Comparison of ENCODE assay signal across 8 cellular contexts in the genomic region with DNA sequence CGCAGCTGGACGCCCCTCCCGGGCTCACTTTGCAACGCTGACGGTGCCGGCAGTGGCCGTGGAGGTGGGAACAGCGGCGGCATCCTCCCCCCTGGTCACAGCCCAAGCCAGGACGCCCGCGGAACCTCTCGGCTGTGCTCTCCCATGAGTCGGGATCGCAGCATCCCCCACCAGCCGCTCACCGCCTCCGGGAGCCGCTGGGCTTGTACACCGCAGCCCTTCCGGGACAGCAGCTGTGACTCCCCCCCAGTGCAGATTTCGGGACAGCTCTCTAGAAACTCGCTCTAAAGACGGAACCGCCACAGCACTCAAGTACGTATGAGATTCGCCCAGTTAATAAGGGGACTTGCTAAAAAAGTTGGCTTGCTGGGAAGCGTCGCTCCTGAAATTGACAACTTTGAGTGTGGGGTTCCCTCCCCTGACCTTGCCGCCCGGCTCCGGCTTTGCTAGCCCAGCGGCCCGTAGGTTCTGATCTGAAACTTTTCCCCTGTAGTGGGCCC. TPM values are rescaled to one million over a fixed set of nuclear protein-coding genes. Genes with fewer than 3 reads are reported as not detected.
DNase-seq lines count a peak whose midpoint lies in the region; ATAC-seq and TF ChIP-seq lines count a peak whose summit lies in the region.

No MANE protein-coding gene starts in this region.

- peaks cover 3% of the 10 kb centered on the region; the same call in 1 of the 2 replicates for H3K4me1 ChIP-seq in HEK293 (ENCODE audit: control insufficient read depth, insufficient read depth, low read length)

- no peaks in the 10 kb centered on the region for H3K36me3 Mint-ChIP-seq in activated naive CD8-positive, alpha-beta T cell treated with anti-CD3 and anti-CD28 coated beads, Interleukin-2, amount 10 ng/mL, durations not matched to agents 7 days and 5 days
- H3K36me3 Mint-ChIP-seq in stimulated activated naive B cell treated with anti-CD40 and anti-IgM and Interleukin-4, amounts not matched to agents 10 μg/mL and 1 μg/mL and 100 μg/mL, for 72 hours: peaks cover 58 to 62% of the 10 kb centered on the region in 2 donors

- TF ChIP-seq CTCF in HEK293 (tag by site-specific recombination; IDR thresholded peaks at IDR 0.05): no peak

- peak overlapping the region; percentile 92 for H3K27ac Mint-ChIP-seq in activated naive CD8-positive, alpha-beta T cell treated with anti-CD3 and anti-CD28 coated beads, Interleukin-2, amount 10 ng/mL, durations not matched to agents 7 days and 5 days
- H3K27ac Mint-ChIP-seq in stimulated activated naive B cell treated with anti-CD40 and anti-IgM and Interleukin-4, amounts not matched to agents 10 μg/mL and 1 μg/mL and 100 μg/mL, for 72 hours: peak overlapping the region; percentile 100

- CTCF ChIA-PET in HEK293 (lab: Yijun Ruan, JAX): interaction anchor here (0.6 to 1.4 kb wide), 3 partner anchors 15 to 585 kb away, joined by 3 to 5 read pairs (median 4); no protein-coding TSS in a partner anchor

- peak overlapping the region; percentile 94 for H3K4me3 Mint-ChIP-seq in activated naive CD8-positive, alpha-beta T cell treated with anti-CD3 and anti-CD28 coated beads, Interleukin-2, amount 10 ng/mL, durations not matched to agents 7 days and 5 days
- H3K4me3 Mint-ChIP-seq in stimulated activated naive B cell treated with anti-CD40 and anti-IgM and Interleukin-4, amounts not matched to agents 10 μg/mL and 1 μg/mL and 100 μg/mL, for 72 hours: peak overlapping the region; percentile 78 to 99

- H3K4me3 ChIP-seq in HEK293 (ENCODE audit: low read depth, low read length): peak overlapping the region; percentile 83
- H3K4me3 ChIP-seq in iPS-18c (ENCODE audit: insufficient read depth, low read depth, low read length): peak overlapping the region; percentile 73

- H3K9me3 ChIP-seq in HEK293 (ENCODE audit: control insufficient read depth, insufficient read depth, low read depth, low read length) (no peaks in the 10 kb centered on the region), iPS-18c (ENCODE audit: control insufficient read depth, insufficient read depth, low read length) (no peaks in the 10 kb centered on the region)

- peaks cover 63% of the 10 kb centered on the region for H3K4me1 Mint-ChIP-seq in activated naive CD8-positive, alpha-beta T cell treated with anti-CD3 and anti-CD28 coated beads, Interleukin-2, amount 10 ng/mL, durations not matched to agents 7 days and 5 days
- peaks cover 40 to 70% of the 10 kb centered on the region in 2 donors for H3K4me1 Mint-ChIP-seq in stimulated activated naive B cell treated with anti-CD40 and anti-IgM and Interleukin-4, amounts not matched to agents 10 μg/mL and 1 μg/mL and 100 μg/mL, for 72 hours

- DNase-seq in AG20443 (ENCODE audit: low spot score) (peak; percentile 53), T-helper 9 cell (no peak), NCI-H1417 treated with DMSO at 0.1 percent for 48 hours (lab: John Stamatoyannopoulos, UW) (no peak), mucosa of gallbladder (ENCODE audit: low spot score) (no peak)
- DNase-seq in activated naive CD8-positive, alpha-beta T cell treated with anti-CD3 and anti-CD28 coated beads, Interleukin-2, amount 10 ng/mL, durations not matched to agents 7 days and 5 days: peak; percentile 71
- DNase-seq in stimulated activated naive B cell treated with anti-CD40 and anti-IgM and Interleukin-4, amounts not matched to agents 10 μg/mL and 1 μg/mL and 100 μg/mL, for 72 hours: no peak

- POLR2A ChIA-PET in HEK293 (lab: Yijun Ruan, JAX): interaction anchor here (0.6 to 1.8 kb wide), 6 partner anchors 15 to 598 kb away, joined by 3 to 9 read pairs (median 4); partner anchors contain the start of gene STX17
- POLR2A ChIA-PET in activated naive CD8-positive, alpha-beta T cell treated with anti-CD3 and anti-CD28 coated beads, Interleukin-2, amount 10 ng/mL, durations not matched to agents 7 days and 5 days (lab: Charles Lee): interaction anchor here (0.6 to 1.7 kb wide), 3 partner anchors 23 to 888 kb away, joined by 3 to 4 read pairs (median 4); partner anchors contain the start of genes ALG2 and SEC61B

- no peak for ATAC-seq in activated naive CD8-positive, alpha-beta T cell treated with anti-CD3 and anti-CD28 coated beads, Interleukin-2, amount 10 ng/mL, durations not matched to agents 7 days and 5 days (ENCODE audit: low read depth)
- no peak for ATAC-seq in stimulated activated naive B cell treated with anti-CD40 and anti-IgM and Interleukin-4, amounts not matched to agents 10 μg/mL and 1 μg/mL and 100 μg/mL, for 72 hours (replicated peaks)

- no peaks in the 10 kb centered on the region for H3K9me3 Mint-ChIP-seq in activated naive CD8-positive, alpha-beta T cell treated with anti-CD3 and anti-CD28 coated beads, Interleukin-2, amount 10 ng/mL, durations not matched to agents 7 days and 5 days
- no peaks in the 10 kb centered on the region for H3K9me3 Mint-ChIP-seq in stimulated activated naive B cell treated with anti-CD40 and anti-IgM and Interleukin-4, amounts not matched to agents 10 μg/mL and 1 μg/mL and 100 μg/mL, for 72 hours

- H3K36me3 ChIP-seq in HEK293 (ENCODE audit: control insufficient read depth in 2 of 2, insufficient read depth in 1 of 2, low read length in 2 of 2): no peaks in the 10 kb centered on the region

- H3K27me3 Mint-ChIP-seq in activated naive CD8-positive, alpha-beta T cell treated with anti-CD3 and anti-CD28 coated beads, Interleukin-2, amount 10 ng/mL, durations not matched to agents 7 days and 5 days: peaks cover 13% of the 10 kb centered on the region
- peaks cover 0 to 3% of the 10 kb centered on the region in 2 donors for H3K27me3 Mint-ChIP-seq in stimulated activated naive B cell treated with anti-CD40 and anti-IgM and Interleukin-4, amounts not matched to agents 10 μg/mL and 1 μg/mL and 100 μg/mL, for 72 hours

- H3K27ac ChIP-seq in HEK293 (ENCODE audit: extremely low read depth, low read depth, low read length): peak overlapping the region; percentile 41; the same call in 1 of the 2 replicates

TF ChIP-seq in HEK293, 187 proteins besides CTCF, POLR2A, EP300 and RAD21 (continues in another document):
- peak; percentile 93 for TF ChIP-seq ZNF600 (tag by site-specific recombination; IDR thresholded peaks at IDR 0.05)
- no peak for TF ChIP-seq BCL11A (tag by site-specific recombination; IDR thresholded peaks at IDR 0.05; ENCODE audit: low read depth)
- 0 out of 2 replicates have a peak, but pooled peaks have one; percentile 24 for TF ChIP-seq GLIS1 (tag by site-specific recombination; IDR thresholded peaks at IDR 0.05)
- TF ChIP-seq GLIS2 (tag by site-specific recombination; IDR thresholded peaks at IDR 0.05): peak; percentile 73; the same call in 1 of the 2 replicates
- TF ChIP-seq ZNF501 (tag by site-specific recombination; IDR thresholded peaks at IDR 0.05): 0 out of 2 replicates have a peak, but pooled peaks have one; percentile 10
- no peak for TF ChIP-seq BCL6B (tag by site-specific recombination; IDR thresholded peaks at IDR 0.05)
- peak; percentile 100 for TF ChIP-seq ZNF341 (tag by site-specific recombination; IDR thresholded peaks at IDR 0.05; ENCODE audit: low read depth)
- peak; percentile 82; the same call in 1 of the 2 replicates for TF ChIP-seq ZNF18 (tag by site-specific recombination; IDR thresholded peaks at IDR 0.05)
- TF ChIP-seq ZBTB48 (tag by site-specific recombination; IDR thresholded peaks at IDR 0.05): 0 out of 2 replicates have a peak, but pooled peaks have one; percentile 2
- no peak for TF ChIP-seq YY1 (tag by site-specific recombination; IDR thresholded peaks at IDR 0.05)
- TF ChIP-seq ZBTB17 (tag by site-specific recombination; IDR thresholded peaks at IDR 0.05): peak; percentile 61
- TF ChIP-seq ZBTB20 (tag by site-specific recombination; IDR thresholded peaks at IDR 0.05): peak; percentile 22; the same call in 1 of the 2 replicates

RNA-seq across cellular contexts. Expression of gene NR4A3, which starts 0.5 kb away (rescaled TPM):
- total RNA-seq in activated naive CD8-positive, alpha-beta T cell treated with anti-CD3 and anti-CD28 coated beads, Interleukin-2, amount 10 ng/mL, durations not matched to agents 7 days and 5 days: 1 to 10 TPM; 1.2 TPM
- total RNA-seq in mucosa of gallbladder: 7.5 TPM

Comparison
In these comparisons a context has a peak if more than half of its experiments do, and no peak if none do; other contexts are left out.
1. DNase-seq: peak in AG20443 (single experiment) and activated naive CD8-positive, alpha-beta T cell treated with anti-CD3 and anti-CD28 coated beads, Interleukin-2, amount 10 ng/mL, durations not matched to agents 7 days and 5 days (single experiment); none in stimulated activated naive B cell treated with anti-CD40 and anti-IgM and Interleukin-4, amounts not matched to agents 10 μg/mL and 1 μg/mL and 100 μg/mL, for 72 hours (single experiment), T-helper 9 cell (single experiment), NCI-H1417 treated with DMSO at 0.1 percent for 48 hours (single experiment) and mucosa of gallbladder (single experiment).